ENCODE assay signal across 8 cellular contexts in genomic region chr9:36136894-36137391, GRCh38. TPM values are rescaled to one million over a fixed set of nuclear protein-coding genes. Genes with fewer than 3 reads are reported as not detected.
DNase-seq lines count a peak whose midpoint lies in the region; ATAC-seq, FAIRE-seq and TF ChIP-seq lines count a peak whose summit lies in the region.

No MANE protein-coding gene starts in this region.

- peaks cover 51% of the 10 kb centered on the region for H4K20me1 ChIP-seq in astrocyte (ENCODE audit: insufficient read depth, low read length)

- no peak for TF ChIP-seq EP300 in A549 (IDR thresholded peaks at IDR 0.05)

- 14% methylated on average over 14 of the region's 40 CpGs for WGBS in A549 (ENCODE audit: missing lambda C conversion rate)

- H3K36me3 ChIP-seq in astrocyte (ENCODE audit: insufficient read depth, low read length) (no peaks in the 10 kb centered on the region), kidney epithelial cell (ENCODE audit: control insufficient read depth, insufficient read depth, low read length) (no peaks in the 10 kb centered on the region)

- ATAC-seq in A549 (peak; percentile 17 to 19; a peak in 5 of 6 replicates), GM19035 (IDR thresholded peaks at IDR 0.05; ENCODE audit: unreplicated experiment) (peak; percentile 45), HG03520 (IDR thresholded peaks at IDR 0.05; ENCODE audit: unreplicated experiment) (peak; percentile 19)
- peak; percentile 50 for ATAC-seq in stimulated activated naive CD8-positive, alpha-beta T cell treated with anti-CD3 and anti-CD28 coated beads, Interleukin-15, amount 100 ng/mL, for 72 hours

- H3K27me3 Mint-ChIP-seq in astrocyte (ENCODE audit: low read depth, unreplicated experiment), result no peaks in the 10 kb centered on the region
- peaks cover 27% of the 10 kb centered on the region for H3K27me3 Mint-ChIP-seq in stimulated activated naive CD8-positive, alpha-beta T cell treated with anti-CD3 and anti-CD28 coated beads, Interleukin-15, amount 100 ng/mL, for 72 hours

- TF ChIP-seq CTCF in A549 (IDR thresholded peaks at IDR 0.05), result no peak
- TF ChIP-seq CTCF in astrocyte (IDR thresholded peaks at IDR 0.05; ENCODE audit: insufficient read depth, low read depth, low read length), result no peak
- no peak for TF ChIP-seq CTCF in kidney epithelial cell (IDR thresholded peaks at IDR 0.05; ENCODE audit: insufficient read depth, low read length, poor library complexity, severe bottlenecking)

- peaks cover 9% of the 10 kb centered on the region for H3K36me3 Mint-ChIP-seq in astrocyte (ENCODE audit: low read depth, unreplicated experiment)

- FAIRE-seq in A549 (lab: Jason Lieb, UNC) (no peak), astrocyte (lab: Jason Lieb, UNC) (no peak), frontal cortex (lab: Jason Lieb, UNC) (no peak)

- 0 out of 5 replicates have a peak, but pooled peaks of 1 of the 2 experiments have one; percentile 5 for TF ChIP-seq RAD21 in A549 (conservative IDR thresholded peaks at IDR 0.05 in 1 of 2, IDR thresholded peaks at IDR 0.05 in 1 of 2)

- peak overlapping the region; percentile 96 for H3K4me3 Mint-ChIP-seq in astrocyte (ENCODE audit: unreplicated experiment)
- H3K4me3 Mint-ChIP-seq in stimulated activated naive CD8-positive, alpha-beta T cell treated with anti-CD3 and anti-CD28 coated beads, Interleukin-15, amount 100 ng/mL, for 72 hours, result peak overlapping the region; percentile 78 to 83

- H3K4me1 Mint-ChIP-seq in astrocyte (ENCODE audit: low read depth, unreplicated experiment), result peaks cover 44% of the 10 kb centered on the region
- peaks cover 55% of the 10 kb centered on the region for H3K4me1 Mint-ChIP-seq in stimulated activated naive CD8-positive, alpha-beta T cell treated with anti-CD3 and anti-CD28 coated beads, Interleukin-15, amount 100 ng/mL, for 72 hours

- no peak for DNase-seq in A549 (ENCODE audit: low read depth in 1 of 2, low spot score in 1 of 2)
- no peak for DNase-seq in astrocyte (ENCODE audit: low read depth)
- DNase-seq in kidney epithelial cell (ENCODE audit: low read depth), result no peak
- DNase-seq in stimulated activated naive CD8-positive, alpha-beta T cell treated with anti-CD3 and anti-CD28 coated beads, Interleukin-15, amount 100 ng/mL, for 72 hours, result no peak
- no peak for DNase-seq in frontal cortex (ENCODE audit: low spot score in 2 of 2)
- no peak for DNase-seq in HuH-7 (ENCODE audit: low spot score)

- H3K27ac ChIP-seq in A549 (peak overlapping the region; percentile 79 to 93), astrocyte (ENCODE audit: low read depth, low read length) (no peak overlapping the region)

- H3K9ac ChIP-seq in astrocyte (ENCODE audit: low read length), result peak overlapping the region; percentile 84

- H3K4me2 ChIP-seq in A549 (peak overlapping the region; percentile 87), astrocyte (ENCODE audit: low read length) (peak overlapping the region; percentile 99)

- H2AFZ ChIP-seq in astrocyte (ENCODE audit: low read depth, low read length), result peak overlapping the region; percentile 81

- H3K4me3 ChIP-seq in A549 (peak overlapping the region; percentile 78), astrocyte (ENCODE audit: insufficient read depth, low read depth, low read length) (peak overlapping the region; percentile 83), kidney epithelial cell (ENCODE audit: low read depth, low read length) (peak overlapping the region; percentile 56)

- CTCF ChIA-PET in A549 (lab: Yijun Ruan, JAX), result interaction anchor here (0.6 to 9.9 kb wide), 10 partner anchors 10 to 482 kb away, joined by 3 to 176 read pairs (median 4); partner anchors contain the start of gene CCIN

- TF ChIP-seq POLR2A in A549 (IDR thresholded peaks at IDR 0.05; ENCODE audit: low read length), result no peak

- H3K4me1 ChIP-seq in A549 (peaks cover 16% of the 10 kb centered on the region; the same call in 1 of the 3 replicates), astrocyte (ENCODE audit: insufficient read depth, low read length) (peaks cover 26% of the 10 kb centered on the region)

- POLR2A ChIA-PET in A549 (lab: Yijun Ruan, JAX), result interaction anchor here (0.9 to 2.1 kb wide), 5 partner anchors 11 to 52 kb away, joined by 3 to 10 read pairs (median 5); no protein-coding TSS in a partner anchor

- H3K79me2 ChIP-seq in astrocyte (ENCODE audit: insufficient read depth, low read length), result peaks cover 43% of the 10 kb centered on the region

- H3K27me3 ChIP-seq in astrocyte (ENCODE audit: insufficient read depth, low read length) (no peaks in the 10 kb centered on the region), kidney epithelial cell (ENCODE audit: control insufficient read depth, insufficient read depth, low read length) (no peaks in the 10 kb centered on the region)

- H3K27ac Mint-ChIP-seq in astrocyte (ENCODE audit: unreplicated experiment), result peak overlapping the region; percentile 86
- H3K27ac Mint-ChIP-seq in stimulated activated naive CD8-positive, alpha-beta T cell treated with anti-CD3 and anti-CD28 coated beads, Interleukin-15, amount 100 ng/mL, for 72 hours, result peak overlapping the region in 1 of 2 donors; percentile 2

- peaks cover 2% of the 10 kb centered on the region for H3K9me3 Mint-ChIP-seq in astrocyte (ENCODE audit: unreplicated experiment)
- H3K9me3 Mint-ChIP-seq in stimulated activated naive CD8-positive, alpha-beta T cell treated with anti-CD3 and anti-CD28 coated beads, Interleukin-15, amount 100 ng/mL, for 72 hours, result no peaks in the 10 kb centered on the region

- no peaks in the 10 kb centered on the region for H3K9me3 ChIP-seq in A549
- no peaks in the 10 kb centered on the region for H3K9me3 ChIP-seq in astrocyte (ENCODE audit: insufficient read depth, low read depth, low read length)

TF ChIP-seq in A549, 52 proteins besides CTCF, POLR2A, EP300 and RAD21:
- TF ChIP-seq PHF8 (IDR thresholded peaks at IDR 0.05; ENCODE audit: borderline replicate concordance, low read depth) (no peak), MAX (IDR thresholded peaks at IDR 0.05) (no peak; the same call in 1 of the 2 replicates)
TF ChIP-seq in A549: peak in this region for 0.

RNA-seq across cellular contexts. Expression of gene GLIPR2, which starts 0.4 kb away (rescaled TPM):
- polyA plus RNA-seq in A549 (2011; rRNA removed) (6.2 and 9.0 TPM in 2 replicates), A549 (2017; fragmentation: RNase III; extraction: RNeasy Plus Mini Kit Qiagen cat#74134 plus additional on column Dnase treatment) (13.5 to 16.9 TPM (median 16.0 TPM) in 3 replicates)
- polyA plus RNA-seq in A549 (2012; cell fraction: cytosol; rRNA removed), result 7.2 and 8.3 TPM in 2 replicates
- polyA plus RNA-seq in A549 (2012; cell fraction: nucleus; rRNA removed), result 4.5 and 6.9 TPM in 2 replicates
- polyA minus RNA-seq in A549 (2011; rRNA and poly(A)+ RNA removed), result 7.5 and 7.9 TPM in 2 replicates
- total RNA-seq in astrocyte (150 and 157 TPM in 2 replicates), kidney epithelial cell (38.6 and 43.1 TPM in 2 replicates), frontal cortex (8.6 TPM)

RNA-seq across cellular contexts. Expression of gene CCIN, which starts 32.2 kb away (rescaled TPM):
- polyA plus RNA-seq in A549 (2011; rRNA removed) (0.05 TPM in 1 of 2 replicates, not detected in the other), A549 (2017; fragmentation: RNase III; extraction: RNeasy Plus Mini Kit Qiagen cat#74134 plus additional on column Dnase treatment) (0.05 TPM in 2 of 3 replicates, not detected in the other)
- polyA plus RNA-seq in A549 (2012; cell fraction: cytosol; rRNA removed), result 0.06 and 0.09 TPM in 2 replicates
- 0.13 and 0.17 TPM in 2 replicates for polyA plus RNA-seq in A549 (2012; cell fraction: nucleus; rRNA removed)
- polyA minus RNA-seq in A549 (2011; rRNA and poly(A)+ RNA removed), result 0.17 and 0.29 TPM in 2 replicates
- total RNA-seq in astrocyte (1.1 and 1.9 TPM in 2 replicates), kidney epithelial cell (not detected in 2 replicates), frontal cortex (not detected)

RNA-seq across cellular contexts. Expression of gene CLTA, which starts 53.8 kb away (rescaled TPM):
- polyA plus RNA-seq in A549 (2011; rRNA removed), result 203 and 291 TPM in 2 replicates
- 260 and 265 TPM in 2 replicates for polyA plus RNA-seq in A549 (2012; cell fraction: cytosol; rRNA removed)
- 164 and 169 TPM in 2 replicates for polyA plus RNA-seq in A549 (2012; cell fraction: nucleus; rRNA removed)
- polyA plus RNA-seq in A549 (2017; fragmentation: RNase III; extraction: RNeasy Plus Mini Kit Qiagen cat#74134 plus additional on column Dnase treatment), result 290 to 312 TPM (median 296 TPM) in 3 replicates
- polyA minus RNA-seq in A549 (2011; rRNA and poly(A)+ RNA removed), result 94.2 and 98.4 TPM in 2 replicates
- total RNA-seq in astrocyte, result 386 and 424 TPM in 2 replicates
- 482 and 576 TPM in 2 replicates for total RNA-seq in kidney epithelial cell
- total RNA-seq in frontal cortex, result 152 TPM
